Comparison of ENCODE assay signal across 8 cellular contexts in genomic region chr3:113531826-113532697, GRCh38. TPM values are rescaled to one million over a fixed set of nuclear protein-coding genes. Genes with fewer than 3 reads are reported as not detected.
DNase-seq lines count a peak whose midpoint lies in the region; ATAC-seq and TF ChIP-seq lines count a peak whose summit lies in the region.

TSS of gene SIDT1 (plus strand) at chr3:113532555. CDS start at chr3:113533022, 467 bp downstream.

- peak within 1 kb of the TSS; percentile 63 for H3K27ac ChIP-seq in urinary bladder (ENCODE audit: low read depth)

- H3K36me3 Mint-ChIP-seq in activated T-cell treated with anti-CD3 and anti-CD28 coated beads, Interleukin-2, amount 50 U/mL, for 4 hours (ENCODE audit: insufficient read depth) = peaks cover 10% of the 10 kb centered on the region

- peak; percentile 46 for DNase-seq in ACHN
- DNase-seq in NCI-H748 (lab: John Stamatoyannopoulos, UW; ENCODE audit: unreplicated experiment) = peak; percentile 47
- peak; percentile 60 for DNase-seq in activated T-cell treated with anti-CD3 and anti-CD28 coated beads, Interleukin-2, amount 50 U/mL, for 4 hours
- peak; percentile 16 for DNase-seq in fibroblast of villous mesenchyme (ENCODE audit: low read depth)
- DNase-seq in occipital lobe (lab: John Stamatoyannopoulos, UW) = peak; percentile 11

- H3K4me1 ChIP-seq in urinary bladder (ENCODE audit: insufficient read depth) = no peaks in the 10 kb centered on the region

- WGBS in urinary bladder = 4% methylated on average over 18 of the region's 18 CpGs

- H3K9me3 Mint-ChIP-seq in activated T-cell treated with anti-CD3 and anti-CD28 coated beads, Interleukin-2, amount 50 U/mL, for 4 hours = no peaks in the 10 kb centered on the region

- TF ChIP-seq CTCF in fibroblast of villous mesenchyme (IDR thresholded peaks at IDR 0.05; ENCODE audit: insufficient read depth, low read depth, low read length) = no peak

- peak within 1 kb of the TSS; percentile 93 for H3K4me3 Mint-ChIP-seq in activated T-cell treated with anti-CD3 and anti-CD28 coated beads, Interleukin-2, amount 50 U/mL, for 4 hours

- ATAC-seq in GM18868 (IDR thresholded peaks at IDR 0.05; ENCODE audit: unreplicated experiment) (peak; percentile 74), HG03097 (IDR thresholded peaks at IDR 0.05; ENCODE audit: low FRiP score, unreplicated experiment) (peak; percentile 62)
- peak; percentile 76 to 77 for ATAC-seq in activated T-cell treated with anti-CD3 and anti-CD28 coated beads, Interleukin-2, amount 50 U/mL, for 4 hours

- H3K36me3 ChIP-seq in urinary bladder (ENCODE audit: insufficient read depth) = no peaks in the 10 kb centered on the region

- H3K27me3 Mint-ChIP-seq in activated T-cell treated with anti-CD3 and anti-CD28 coated beads, Interleukin-2, amount 50 U/mL, for 4 hours (ENCODE audit: low read depth) = no peaks in the 10 kb centered on the region

- H3K4me1 Mint-ChIP-seq in activated T-cell treated with anti-CD3 and anti-CD28 coated beads, Interleukin-2, amount 50 U/mL, for 4 hours (ENCODE audit: low read depth) = peaks cover 52% of the 10 kb centered on the region

- peak within 1 kb of the TSS; percentile 51 for H3K4me3 ChIP-seq in fibroblast of villous mesenchyme (ENCODE audit: low read depth, low read length)
- H3K4me3 ChIP-seq in urinary bladder (ENCODE audit: low read depth, low read length) = peak within 1 kb of the TSS; percentile 67

- in situ Hi-C loops in ACHN (cut with HindIII; ENCODE audit: low pct_ligation_motif_present, low pct_unique_long_range_greater_than_20kb, low sequenced_read_pairs) = no loop called here

RNA-seq across cellular contexts. Expression of gene SIDT1, which starts in this region (rescaled TPM):
- 1 to 10 TPM; 4.8 to 7.0 (median 6.0) TPM for total RNA-seq in activated T-cell treated with anti-CD3 and anti-CD28 coated beads, Interleukin-2, amount 50 U/mL, for 4 hours
- not detected in 2 replicates for total RNA-seq in fibroblast of villous mesenchyme
- total RNA-seq in occipital lobe = 6.2 TPM
- total RNA-seq in urinary bladder = 25.7 TPM
- 2.2 TPM for polyA plus RNA-seq in urinary bladder

Comparison
In these comparisons a context has a peak if more than half of its experiments do, and no peak if none do; other contexts are left out.
1. Peak in every context shown above with its lines: DNase-seq, ATAC-seq, H3K4me3 ChIP-seq and H3K27ac ChIP-seq.
2. Peak in DNase-seq and H3K4me3 ChIP-seq in fibroblast of villous mesenchyme; RNA of the gene not detected or under 1 TPM.